ENCODE assay signal across 1 cellular context in the genomic region with DNA sequence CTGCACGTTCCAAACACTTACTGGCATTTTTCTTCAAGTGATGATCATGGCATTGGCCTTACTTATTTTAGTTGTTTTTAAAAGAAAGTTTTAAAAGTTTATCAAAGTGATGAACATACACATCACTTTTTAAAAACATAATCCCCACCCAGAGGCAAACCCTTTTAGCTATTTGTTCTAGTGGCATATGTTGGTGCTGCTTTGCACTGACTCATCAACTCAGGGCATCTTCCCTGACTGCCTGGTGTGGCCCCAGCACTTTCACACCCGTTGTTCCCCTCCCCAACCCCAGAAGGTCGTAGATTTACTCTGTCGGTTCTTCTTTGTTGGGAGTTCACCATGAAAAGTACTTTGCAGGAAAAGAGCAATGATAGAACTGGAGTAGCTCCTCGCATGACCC.
TF ChIP-seq lines count a peak whose summit lies in the region.

No MANE protein-coding gene starts in this region.

TF ChIP-seq in HepG2, 621 proteins besides CTCF, POLR2A, EP300 and RAD21 (continued from another document):
- TF ChIP-seq, protein P1, sequence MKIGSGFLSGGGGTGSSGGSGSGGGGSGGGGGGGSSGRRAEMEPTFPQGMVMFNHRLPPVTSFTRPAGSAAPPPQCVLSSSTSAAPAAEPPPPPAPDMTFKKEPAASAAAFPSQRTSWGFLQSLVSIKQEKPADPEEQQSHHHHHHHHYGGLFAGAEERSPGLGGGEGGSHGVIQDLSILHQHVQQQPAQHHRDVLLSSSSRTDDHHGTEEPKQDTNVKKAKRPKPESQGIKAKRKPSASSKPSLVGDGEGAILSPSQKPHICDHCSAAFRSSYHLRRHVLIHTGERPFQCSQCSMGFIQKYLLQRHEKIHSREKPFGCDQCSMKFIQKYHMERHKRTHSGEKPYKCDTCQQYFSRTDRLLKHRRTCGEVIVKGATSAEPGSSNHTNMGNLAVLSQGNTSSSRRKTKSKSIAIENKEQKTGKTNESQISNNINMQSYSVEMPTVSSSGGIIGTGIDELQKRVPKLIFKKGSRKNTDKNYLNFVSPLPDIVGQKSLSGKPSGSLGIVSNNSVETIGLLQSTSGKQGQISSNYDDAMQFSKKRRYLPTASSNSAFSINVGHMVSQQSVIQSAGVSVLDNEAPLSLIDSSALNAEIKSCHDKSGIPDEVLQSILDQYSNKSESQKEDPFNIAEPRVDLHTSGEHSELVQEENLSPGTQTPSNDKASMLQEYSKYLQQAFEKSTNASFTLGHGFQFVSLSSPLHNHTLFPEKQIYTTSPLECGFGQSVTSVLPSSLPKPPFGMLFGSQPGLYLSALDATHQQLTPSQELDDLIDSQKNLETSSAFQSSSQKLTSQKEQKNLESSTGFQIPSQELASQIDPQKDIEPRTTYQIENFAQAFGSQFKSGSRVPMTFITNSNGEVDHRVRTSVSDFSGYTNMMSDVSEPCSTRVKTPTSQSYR (CRISPR knock-in tag; IDR thresholded peaks at IDR 0.05; ENCODE audit: borderline replicate concordance) = no peak
- TF ChIP-seq, protein P2, sequence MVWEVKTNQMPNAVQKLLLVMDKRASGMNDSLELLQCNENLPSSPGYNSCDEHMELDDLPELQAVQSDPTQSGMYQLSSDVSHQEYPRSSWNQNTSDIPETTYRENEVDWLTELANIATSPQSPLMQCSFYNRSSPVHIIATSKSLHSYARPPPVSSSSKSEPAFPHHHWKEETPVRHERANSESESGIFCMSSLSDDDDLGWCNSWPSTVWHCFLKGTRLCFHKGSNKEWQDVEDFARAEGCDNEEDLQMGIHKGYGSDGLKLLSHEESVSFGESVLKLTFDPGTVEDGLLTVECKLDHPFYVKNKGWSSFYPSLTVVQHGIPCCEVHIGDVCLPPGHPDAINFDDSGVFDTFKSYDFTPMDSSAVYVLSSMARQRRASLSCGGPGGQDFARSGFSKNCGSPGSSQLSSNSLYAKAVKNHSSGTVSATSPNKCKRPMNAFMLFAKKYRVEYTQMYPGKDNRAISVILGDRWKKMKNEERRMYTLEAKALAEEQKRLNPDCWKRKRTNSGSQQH (CRISPR knock-in tag; IDR thresholded peaks at IDR 0.05; ENCODE audit: low read depth) = no peak
- TF ChIP-seq, protein P3, sequence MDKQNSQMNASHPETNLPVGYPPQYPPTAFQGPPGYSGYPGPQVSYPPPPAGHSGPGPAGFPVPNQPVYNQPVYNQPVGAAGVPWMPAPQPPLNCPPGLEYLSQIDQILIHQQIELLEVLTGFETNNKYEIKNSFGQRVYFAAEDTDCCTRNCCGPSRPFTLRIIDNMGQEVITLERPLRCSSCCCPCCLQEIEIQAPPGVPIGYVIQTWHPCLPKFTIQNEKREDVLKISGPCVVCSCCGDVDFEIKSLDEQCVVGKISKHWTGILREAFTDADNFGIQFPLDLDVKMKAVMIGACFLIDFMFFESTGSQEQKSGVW (CRISPR knock-in tag; IDR thresholded peaks at IDR 0.05; ENCODE audit: borderline replicate concordance) = no peak
- TF ChIP-seq RBM39 (IDR thresholded peaks at IDR 0.05; ENCODE audit: low read depth, low read length, poor library complexity, severe bottlenecking) (no peak), ZNF180 (CRISPR knock-in tag; IDR thresholded peaks at IDR 0.05; ENCODE audit: borderline replicate concordance, low read depth) (no peak), KLF13 (CRISPR knock-in tag; IDR thresholded peaks at IDR 0.05) (no peak), ZNF138 (CRISPR knock-in tag; IDR thresholded peaks at IDR 0.05; ENCODE audit: low read depth) (no peak), ATAD3A (CRISPR knock-in tag; IDR thresholded peaks at IDR 0.05) (no peak), ZNF703 (CRISPR knock-in tag; IDR thresholded peaks at IDR 0.05; ENCODE audit: borderline replicate concordance) (no peak), ZNF350 (CRISPR knock-in tag; IDR thresholded peaks at IDR 0.05; ENCODE audit: borderline replicate concordance, low read depth) (no peak), PRPF4 (IDR thresholded peaks at IDR 0.05; ENCODE audit: low read depth, low read length, poor library complexity, severe bottlenecking) (no peak), RBM22 (optimal IDR thresholded peaks at IDR 0.05; ENCODE audit: low read length) (no peak)
